In the genomic region with DNA sequence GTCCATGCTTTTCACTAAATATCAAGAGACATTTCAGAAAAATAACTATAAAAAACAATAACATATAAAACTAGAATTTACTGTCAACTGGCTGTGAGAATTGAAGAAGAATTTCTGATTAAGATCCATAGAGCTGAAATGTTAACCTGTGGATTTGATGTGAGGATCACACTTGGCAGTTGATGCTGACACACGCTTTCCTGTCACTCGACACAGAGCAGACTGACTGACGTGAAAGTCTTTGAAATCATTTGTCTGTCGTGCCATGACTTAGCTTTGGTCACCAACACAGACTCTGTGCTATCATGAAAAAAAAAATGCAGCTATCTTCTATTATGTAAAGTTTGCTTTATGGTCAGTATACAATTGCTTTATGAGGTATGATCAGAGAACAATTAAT, we compare ENCODE assay signal across 10 cellular contexts.
"Had no signal": no experiment of that assay in that cellular context is flagged by ENCODE, and none has a peak within 500 bp of the region (broad histone marks: within the 10 kb centered on the region; RNA-seq: fewer than 3 reads in every experiment).

No MANE protein-coding gene starts in this region.

- FAIRE-seq: HepG2, HTR-8/SVneo, K562 had no signal

- DNase-seq: IMR-90, Karpas-422, KBM-7, KG1 had no signal

- H3K27ac ChIP-seq: HL-60, KMS-11 had no signal

- H3K4me2 ChIP-seq: KMS-11 had no signal

- H3K27me3 Mint-ChIP-seq: IgD-negative memory B cell had no signal

- H3K27ac Mint-ChIP-seq: IgD-negative memory B cell had no signal

- H3K4me3 Mint-ChIP-seq: IgD-negative memory B cell had no signal

- H3K4me3 ChIP-seq: K562 had no signal

- H3K9ac ChIP-seq: KMS-11 had no signal

- ATAC-seq: HepG2, K562 had no signal
